ENCODE assay signal across 26 cellular contexts in genomic region chr13:39941236-39941635, GRCh38.
"Had no signal": no experiment of that assay in that cellular context is flagged by ENCODE, and none has a peak within 500 bp of the region (broad histone marks: within the 10 kb centered on the region; RNA-seq: fewer than 3 reads in every experiment).

No MANE protein-coding gene starts in this region.

- H3K27me3 Mint-ChIP-seq: activated CD4-positive, alpha-beta memory T cell treated with anti-CD3 and anti-CD28 coated beads for 36 hours; activated CD4-positive, alpha-beta T cell treated with anti-CD3 and anti-CD28 coated beads, Interleukin-2, amount 10 ng/mL, durations not matched to agents 7 days and 5 days; activated naive CD4-positive, alpha-beta T cell treated with anti-CD3 and anti-CD28 coated beads, Interleukin-2, amount 50 U/mL, for 24 hours; activated T-helper 17 cell treated with anti-CD3 and anti-CD28 coated beads, Interleukin-2, amount 50 U/mL, for 72 hours; T-cell had no signal

- DNase-seq: activated CD4-positive, alpha-beta memory T cell treated with anti-CD3 and anti-CD28 coated beads for 36 hours; activated CD4-positive, alpha-beta T cell treated with anti-CD3 and anti-CD28 coated beads, Interleukin-2, amount 10 ng/mL, durations not matched to agents 7 days and 5 days; activated CD4-positive, CD25-positive, alpha-beta regulatory T cell; activated CD8-positive, alpha-beta memory T cell treated with anti-CD3 and anti-CD28 coated beads for 24 hours; activated gamma-delta T cell; activated T-cell treated with anti-CD3 and anti-CD28 coated beads, Interleukin-2, amount 50 U/mL, for 48 hours; aorta; caudate nucleus; Karpas-422; MM.1S; NCI-H1105; NCI-H1436; NCI-H1694 treated with DMSO at 0.1 percent for 48 hours; NCI-H2029 treated with DMSO at 0.1 percent for 48 hours; NCI-H345; NCI-H510A; NCI-H526 treated with DMSO at 0.1 percent for 48 hours; NCI-H82; NK-92 treated with Interleukin-12 subunit alpha and Interleukin-12 subunit beta, amount 100 ng/mL, for 24 hours; SHP77 treated with DMSO at 0.1 percent for 48 hours; T-cell; T-helper 2 cell; T1000 had no signal

- H3K36me3 ChIP-seq: breast epithelium had no signal

- H3K27ac ChIP-seq: breast epithelium had no signal

- H3K9me3 ChIP-seq: breast epithelium had no signal

- H3K4me3 Mint-ChIP-seq: activated CD4-positive, alpha-beta memory T cell treated with anti-CD3 and anti-CD28 coated beads for 36 hours; activated CD4-positive, alpha-beta T cell treated with anti-CD3 and anti-CD28 coated beads, Interleukin-2, amount 10 ng/mL, durations not matched to agents 7 days and 5 days; activated naive CD4-positive, alpha-beta T cell treated with anti-CD3 and anti-CD28 coated beads, Interleukin-2, amount 50 U/mL, for 24 hours; activated T-helper 17 cell treated with anti-CD3 and anti-CD28 coated beads, Interleukin-2, amount 50 U/mL, for 72 hours; T-cell had no signal

- H3K36me3 Mint-ChIP-seq: activated CD4-positive, alpha-beta memory T cell treated with anti-CD3 and anti-CD28 coated beads for 36 hours; T-cell had no signal

- H3K27me3 ChIP-seq: breast epithelium had no signal

- H3K9me3 Mint-ChIP-seq: activated CD4-positive, alpha-beta memory T cell treated with anti-CD3 and anti-CD28 coated beads for 36 hours; activated CD4-positive, alpha-beta T cell treated with anti-CD3 and anti-CD28 coated beads, Interleukin-2, amount 10 ng/mL, durations not matched to agents 7 days and 5 days; activated naive CD4-positive, alpha-beta T cell treated with anti-CD3 and anti-CD28 coated beads, Interleukin-2, amount 50 U/mL, for 24 hours; activated T-helper 17 cell treated with anti-CD3 and anti-CD28 coated beads, Interleukin-2, amount 50 U/mL, for 72 hours; T-cell had no signal

- ATAC-seq: activated T-helper 17 cell treated with anti-CD3 and anti-CD28 coated beads, Interleukin-2, amount 50 U/mL, for 72 hours; T-cell had no signal

- H3K4me3 ChIP-seq: breast epithelium had no signal

- H3K27ac Mint-ChIP-seq: activated CD4-positive, alpha-beta memory T cell treated with anti-CD3 and anti-CD28 coated beads for 36 hours; activated CD4-positive, alpha-beta T cell treated with anti-CD3 and anti-CD28 coated beads, Interleukin-2, amount 10 ng/mL, durations not matched to agents 7 days and 5 days; activated naive CD4-positive, alpha-beta T cell treated with anti-CD3 and anti-CD28 coated beads, Interleukin-2, amount 50 U/mL, for 24 hours; activated T-helper 17 cell treated with anti-CD3 and anti-CD28 coated beads, Interleukin-2, amount 50 U/mL, for 72 hours; T-cell had no signal

- H3K4me1 ChIP-seq: breast epithelium had no signal
